1 cellular context compared by ENCODE assay signal in genomic region chr6:10589429-10589727, GRCh38.
TF ChIP-seq lines count a peak whose summit lies in the region.

No MANE protein-coding gene starts in this region.

TF ChIP-seq in HepG2, 621 proteins besides CTCF, POLR2A, EP300 and RAD21 (continued from another document):
- TF ChIP-seq HMGXB3 (CRISPR knock-in tag; IDR thresholded peaks at IDR 0.05; ENCODE audit: borderline replicate concordance) (no peak), SMAD1 (CRISPR knock-in tag; IDR thresholded peaks at IDR 0.05; ENCODE audit: borderline replicate concordance, low read depth) (no peak), IKZF1 (IDR thresholded peaks at IDR 0.05) (no peak), ZNF646 (CRISPR knock-in tag; IDR thresholded peaks at IDR 0.05) (no peak), PAWR (CRISPR knock-in tag; IDR thresholded peaks at IDR 0.05; ENCODE audit: borderline replicate concordance) (no peak)
